8 cellular contexts compared by ENCODE assay signal in genomic region chr20:50958733-50959542, GRCh38. TPM values are rescaled to one million over a fixed set of nuclear protein-coding genes. Genes with fewer than 3 reads are reported as not detected.
DNase-seq lines count a peak whose midpoint lies in the region; ATAC-seq and TF ChIP-seq lines count a peak whose summit lies in the region.

A gene with protein sequence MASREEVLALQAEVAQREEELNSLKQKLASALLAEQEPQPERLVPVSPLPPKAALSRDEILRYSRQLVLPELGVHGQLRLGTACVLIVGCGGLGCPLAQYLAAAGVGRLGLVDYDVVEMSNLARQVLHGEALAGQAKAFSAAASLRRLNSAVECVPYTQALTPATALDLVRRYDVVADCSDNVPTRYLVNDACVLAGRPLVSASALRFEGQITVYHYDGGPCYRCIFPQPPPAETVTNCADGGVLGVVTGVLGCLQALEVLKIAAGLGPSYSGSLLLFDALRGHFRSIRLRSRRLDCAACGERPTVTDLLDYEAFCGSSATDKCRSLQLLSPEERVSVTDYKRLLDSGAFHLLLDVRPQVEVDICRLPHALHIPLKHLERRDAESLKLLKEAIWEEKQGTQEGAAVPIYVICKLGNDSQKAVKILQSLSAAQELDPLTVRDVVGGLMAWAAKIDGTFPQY (plus strand): TSS chr20:50958818. CDS start chr20:50958843, 25 bp downstream.

- peaks cover 65% of the 10 kb centered on the region for H3K79me2 ChIP-seq in KMS-11 (ENCODE audit: insufficient read depth, low read depth)

- WGBS in right cardiac atrium = 2% methylated on average over 65 of the region's 65 CpGs

- TF ChIP-seq CTCF in KMS-11 (conservative IDR thresholded peaks at IDR 0.05; ENCODE audit: low read depth, low read length) = no peak; the same call in 1 of the 2 replicates

- H2AFZ ChIP-seq in KMS-11 (ENCODE audit: low read depth) = peak within 1 kb of the TSS; percentile 92

- H3K36me3 ChIP-seq in KMS-11 (ENCODE audit: insufficient read depth) = peaks cover 3% of the 10 kb centered on the region; the same call in 1 of the 2 replicates

- in situ Hi-C loops in G401 (cut with HindIII; ENCODE audit: low sequenced_read_pairs) = no loop called here

- H3K27ac ChIP-seq in KMS-11 (peak within 1 kb of the TSS; percentile 95), angular gyrus (ENCODE audit: low read depth, low read length) (peak within 1 kb of the TSS; percentile 97), right cardiac atrium (ENCODE audit: low read length) (peak within 1 kb of the TSS; percentile 97)

- peak within 1 kb of the TSS; percentile 87 for H3K4me2 ChIP-seq in KMS-11

- ATAC-seq in GM21619 (IDR thresholded peaks at IDR 0.05; ENCODE audit: unreplicated experiment) = peak; percentile 80
- ATAC-seq in T-helper 17 cell = peak; percentile 84
- peak; percentile 85 to 86 for ATAC-seq in right cardiac atrium

- DNase-seq in G401 (ENCODE audit: low spot score) (peak; percentile 94), T-helper 17 cell (peak; percentile 64 to 74 (median 73)), right cardiac atrium (peak; percentile 84 to 90 (median 88)), pulmonary artery endothelial cell (ENCODE audit: low read depth, low spot score) (peak; percentile 76), KG1 (lab: John Stamatoyannopoulos, UW) (no peak)

- H3K9me3 ChIP-seq in T-helper 17 cell (ENCODE audit: control insufficient read depth, low read length, poor library complexity, severe bottlenecking) (no peaks in the 10 kb centered on the region), right cardiac atrium (ENCODE audit: control insufficient read depth, low read length) (no peaks in the 10 kb centered on the region)

- H3K4me1 ChIP-seq in KMS-11 (ENCODE audit: low read depth, poor library complexity, severe bottlenecking) (peaks cover 43% of the 10 kb centered on the region), right cardiac atrium (ENCODE audit: control insufficient read depth, insufficient read depth, low read length) (peaks cover 12% of the 10 kb centered on the region)

- H3K4me3 Mint-ChIP-seq in T-helper 17 cell = peak within 1 kb of the TSS; percentile 96

- intact Hi-C loops in right cardiac atrium (cut with DNase I) = loop anchor here in 1 of 4 donors (10.0 kb wide), 1 partner anchor 164 kb away; the partner anchor contains the start of gene BCAS4

- H3K36me3 Mint-ChIP-seq in T-helper 17 cell (ENCODE audit: low read depth) = no peaks in the 10 kb centered on the region

- peaks cover 24% of the 10 kb centered on the region for H3K4me1 Mint-ChIP-seq in T-helper 17 cell

- H3K27ac Mint-ChIP-seq in T-helper 17 cell = peak within 1 kb of the TSS; percentile 97

- no peaks in the 10 kb centered on the region for H4K20me1 ChIP-seq in KMS-11 (ENCODE audit: insufficient read depth)

- H3K27me3 ChIP-seq in KMS-11 (ENCODE audit: insufficient read depth, low read depth) = no peaks in the 10 kb centered on the region
- no peaks in the 10 kb centered on the region for H3K27me3 ChIP-seq in right cardiac atrium (ENCODE audit: control insufficient read depth, insufficient read depth)

- H3K4me3 ChIP-seq in KMS-11 (IDR thresholded peaks at IDR 0.05; ENCODE audit: insufficient read depth, low read depth, low read length) = no peak within 1 kb of the TSS
- H3K4me3 ChIP-seq in right cardiac atrium (ENCODE audit: low read length) = peak within 1 kb of the TSS; percentile 63

- H3K27me3 Mint-ChIP-seq in T-helper 17 cell = no peaks in the 10 kb centered on the region

- peak within 1 kb of the TSS; percentile 95 for H3K9ac ChIP-seq in KMS-11

RNA-seq across cellular contexts. Expression of the gene that starts here (rescaled TPM):
- total RNA-seq in G401 (2014; rRNA removed; shearing (Covaris generic)) = 14.0 and 15.0 TPM in 2 replicates
- 1 to 10 TPM; 3.2 to 3.8 TPM for total RNA-seq in T-helper 17 cell
- total RNA-seq in right cardiac atrium = 1 to 10 TPM; 2.5 to 3.1 (median 2.9) TPM
- polyA plus RNA-seq in right cardiac atrium = 1.7 TPM
- 8.7 and 9.5 TPM in 2 replicates for total RNA-seq in pulmonary artery endothelial cell
